2 cellular contexts compared by ENCODE assay signal in genomic region chr15:62421289-62421688, GRCh38.
A peak's percentile ranks its signal among the peaks of the same experiment; 100 is the strongest.
TF ChIP-seq lines count a peak whose summit lies in the region.

No MANE protein-coding gene starts in this region.

TF ChIP-seq in HEK293, 187 proteins besides CTCF, POLR2A, EP300 and RAD21 (continued from another document):
- no peak for TF ChIP-seq ZBTB49 (tag by site-specific recombination; IDR thresholded peaks at IDR 0.05; ENCODE audit: low read depth)
TF ChIP-seq in HEK293: peak in this region for 1.

TF ChIP-seq in K562, 482 proteins besides CTCF, POLR2A, EP300 and RAD21 (continued from another document):
- TF ChIP-seq ZNF146 (CRISPR knock-in tag; IDR thresholded peaks at IDR 0.05; ENCODE audit: unreplicated experiment) (peak; percentile 47), MLLT1 (IDR thresholded peaks at IDR 0.05) (no peak), ELF1 (tag; IDR thresholded peaks at IDR 0.05) (no peak)
TF ChIP-seq in K562: peak in this region for 2.
